ENCODE assay signal across 19 cellular contexts in genomic region chr21:42562258-42562657, GRCh38. TPM values are rescaled to one million over a fixed set of nuclear protein-coding genes. Genes with fewer than 3 reads are reported as not detected.
DNase-seq lines count a peak whose midpoint lies in the region; ATAC-seq, FAIRE-seq and TF ChIP-seq lines count a peak whose summit lies in the region.
"Had no signal": no experiment of that assay in that cellular context is flagged by ENCODE, and none has a peak within 500 bp of the region (broad histone marks: within the 10 kb centered on the region; RNA-seq: fewer than 3 reads in every experiment).

No MANE protein-coding gene starts in this region.

- H3K4me2 ChIP-seq in HepG2 (ENCODE audit: low read depth, low read length) (peak overlapping the region; percentile 77), neuronal stem cell (ENCODE audit: insufficient read depth, low read length, poor library complexity, severe bottlenecking) (no peak overlapping the region)
- H3K4me2 ChIP-seq: SK-N-SH had no signal

- TF ChIP-seq RAD21 in HepG2 (CRISPR knock-in tag; IDR thresholded peaks at IDR 0.05) = no peak

- peaks cover 74% of the 10 kb centered on the region for H3K36me3 Mint-ChIP-seq in activated T-helper 17 cell treated with anti-CD3 and anti-CD28 coated beads, Interleukin-2, amount 50 U/mL, for 72 hours (ENCODE audit: low read depth)
- no peaks in the 10 kb centered on the region for H3K36me3 Mint-ChIP-seq in nephron (ENCODE audit: low read depth)

- no peak overlapping the region for H2BK120ac ChIP-seq in neuronal stem cell (ENCODE audit: low read depth, low read length)

- peaks cover 0 to 3% of the 10 kb centered on the region in 2 experiments; a peak in 1 of 5 replicates for H3K27me3 ChIP-seq in HepG2 (ENCODE audit: control insufficient read depth in 1 of 2, insufficient read depth in 2 of 2, low read length in 2 of 2)
- no peaks in the 10 kb centered on the region for H3K27me3 ChIP-seq in right lobe of liver
- H3K27me3 ChIP-seq in neuronal stem cell (ENCODE audit: control insufficient read depth in 3 of 3, insufficient read depth in 3 of 3, low read depth in 1 of 3, low read length in 3 of 3) = peaks cover 0 to 4% (median 1%) of the 10 kb centered on the region in 3 experiments
- H3K27me3 ChIP-seq: dorsolateral prefrontal cortex, foreskin keratinocyte had no signal

- H3K27ac ChIP-seq in HepG2 (ENCODE audit: extremely low read length, insufficient read depth, low read length) (no peak overlapping the region), right lobe of liver (no peak overlapping the region), neuronal stem cell (replicated peaks; ENCODE audit: low read length) (no peak overlapping the region)
- H3K27ac ChIP-seq: dorsolateral prefrontal cortex, foreskin keratinocyte, RWPE1, thoracic aorta had no signal

- no peak overlapping the region for H3K14ac ChIP-seq in neuronal stem cell (ENCODE audit: low read length)

- POLR2A ChIA-PET in HepG2 (lab: Yijun Ruan, JAX) = interaction anchor here (0.5 kb wide), 1 partner anchor 688 kb away, joined by 3 read pairs; no protein-coding TSS in a partner anchor

- H3K27ac Mint-ChIP-seq in activated T-helper 17 cell treated with anti-CD3 and anti-CD28 coated beads, Interleukin-2, amount 50 U/mL, for 72 hours = peak overlapping the region; percentile 54
- H3K27ac Mint-ChIP-seq in nephron = peak overlapping the region; percentile 9 to 77 (median 10)
- H3K27ac Mint-ChIP-seq: activated T-helper 2 cell treated with anti-CD3 and anti-CD28 coated beads, Interferon-gamma antibody, Interleukin-2, Interleukin-4, amounts not matched to agents 10 μg/mL and 5 μg/mL and 100 μg/mL, durations not matched to agents 14 hours and 24 hours and 36 hours; stimulated activated naive B cell treated with anti-CD40 and anti-IgM and Interleukin-4, amounts not matched to agents 10 μg/mL and 1 μg/mL and 100 μg/mL, for 72 hours; T-helper 2 cell treated with Interferon-gamma antibody and Interleukin-4, amounts not matched to agents 5 μg/mL and 100 μg/mL, for 36 hours had no signal

- peak; percentile 69 for ATAC-seq in HepG2
- no peak for ATAC-seq in right lobe of liver
- ATAC-seq in activated T-helper 17 cell treated with anti-CD3 and anti-CD28 coated beads, Interleukin-2, amount 50 U/mL, for 72 hours (replicated peaks) = no peak
- ATAC-seq in GM19455 (IDR thresholded peaks at IDR 0.05; ENCODE audit: unreplicated experiment) = no peak
- ATAC-seq: foreskin keratinocyte had no signal

- H4K20me1 ChIP-seq in HepG2 (ENCODE audit: insufficient read depth, low read length) = no peaks in the 10 kb centered on the region

- H3K27me3 Mint-ChIP-seq in activated T-helper 17 cell treated with anti-CD3 and anti-CD28 coated beads, Interleukin-2, amount 50 U/mL, for 72 hours = no peaks in the 10 kb centered on the region
- peaks cover 23% of the 10 kb centered on the region for H3K27me3 Mint-ChIP-seq in nephron (ENCODE audit: low read depth)
- H3K27me3 Mint-ChIP-seq: stimulated activated naive B cell treated with anti-CD40 and anti-IgM and Interleukin-4, amounts not matched to agents 10 μg/mL and 1 μg/mL and 100 μg/mL, for 72 hours had no signal

- no peaks in the 10 kb centered on the region for H3K9me3 Mint-ChIP-seq in activated T-helper 17 cell treated with anti-CD3 and anti-CD28 coated beads, Interleukin-2, amount 50 U/mL, for 72 hours
- no peaks in the 10 kb centered on the region for H3K9me3 Mint-ChIP-seq in nephron
- H3K9me3 Mint-ChIP-seq: activated T-helper 2 cell treated with anti-CD3 and anti-CD28 coated beads, Interferon-gamma antibody, Interleukin-2, Interleukin-4, amounts not matched to agents 10 μg/mL and 5 μg/mL and 100 μg/mL, durations not matched to agents 14 hours and 24 hours and 36 hours; stimulated activated naive B cell treated with anti-CD40 and anti-IgM and Interleukin-4, amounts not matched to agents 10 μg/mL and 1 μg/mL and 100 μg/mL, for 72 hours; T-helper 2 cell treated with Interferon-gamma antibody and Interleukin-4, amounts not matched to agents 5 μg/mL and 100 μg/mL, for 36 hours had no signal

- TF ChIP-seq CTCF in HepG2 (CRISPR knock-in tag; IDR thresholded peaks at IDR 0.05) = no peak
- no peak for TF ChIP-seq CTCF in right lobe of liver (IDR thresholded peaks at IDR 0.05)
- TF ChIP-seq CTCF in nephron (IDR thresholded peaks at IDR 0.05; ENCODE audit: unreplicated experiment in 3 of 3) = no peak

- no peak overlapping the region for H3K18ac ChIP-seq in neuronal stem cell (ENCODE audit: low read length)

- in situ Hi-C loops in HepG2 (cut with HindIII; ENCODE audit: extremely low pct_ligation_motif_present, low pct_unique_long_range_greater_than_20kb) = no loop called here

- H3K4me3 Mint-ChIP-seq in activated T-helper 17 cell treated with anti-CD3 and anti-CD28 coated beads, Interleukin-2, amount 50 U/mL, for 72 hours = no peak overlapping the region
- peak overlapping the region in 1 of 3 experiments; percentile 1 for H3K4me3 Mint-ChIP-seq in nephron
- H3K4me3 Mint-ChIP-seq: stimulated activated naive B cell treated with anti-CD40 and anti-IgM and Interleukin-4, amounts not matched to agents 10 μg/mL and 1 μg/mL and 100 μg/mL, for 72 hours; T-helper 2 cell treated with Interferon-gamma antibody and Interleukin-4, amounts not matched to agents 5 μg/mL and 100 μg/mL, for 36 hours had no signal

- TF ChIP-seq POLR2A in HepG2 (IDR thresholded peaks at IDR 0.05; ENCODE audit: insufficient read depth in 1 of 2, low read depth in 2 of 2, low read length in 2 of 2) (no peak), right lobe of liver (IDR thresholded peaks at IDR 0.05) (no peak)

- FAIRE-seq in HepG2 (lab: Jason Lieb, UNC) = no peak
- FAIRE-seq: HTR-8/SVneo had no signal

- CTCF ChIA-PET in HepG2 (lab: Yijun Ruan, JAX; ENCODE audit: low intra/inter-chr PET ratio, low total read pairs) = no interaction called here

- H2BK12ac ChIP-seq in neuronal stem cell (ENCODE audit: low read length) = no peak overlapping the region

- H3K23ac ChIP-seq in neuronal stem cell (ENCODE audit: low read depth, low read length, poor library complexity) = no peak overlapping the region

- no peaks in the 10 kb centered on the region for H3K4me1 Mint-ChIP-seq in activated T-helper 17 cell treated with anti-CD3 and anti-CD28 coated beads, Interleukin-2, amount 50 U/mL, for 72 hours
- H3K4me1 Mint-ChIP-seq in nephron = peaks cover 15% of the 10 kb centered on the region

- no TSS peak for BruUV-seq in HepG2 (replicated peaks; lab: Mats Ljungman, UMichigan)

- TF ChIP-seq EP300 in HepG2 (IDR thresholded peaks at IDR 0.05; ENCODE audit: low read depth in 2 of 2, low read length in 2 of 2) (no peak), HepG2 (CRISPR knock-in tag; IDR thresholded peaks at IDR 0.05; ENCODE audit: borderline replicate concordance) (no peak)

- H3K9ac ChIP-seq in HepG2 (ENCODE audit: insufficient read depth, low read depth, low read length) = peak overlapping the region; percentile 11; the same call in 1 of the 2 replicates
- H3K9ac ChIP-seq in neuronal stem cell (ENCODE audit: low read depth, low read length, poor library complexity) = no peak overlapping the region
- H3K9ac ChIP-seq: SK-N-SH had no signal

- peak; percentile 36 for DNase-seq in HepG2 (ENCODE audit: low spot score)
- no peak for DNase-seq in right lobe of liver
- no peak for DNase-seq in neuronal stem cell (ENCODE audit: low spot score)
- DNase-seq in EL = no peak
- DNase-seq: amygdala; foreskin keratinocyte; mammary epithelial cell; NCI-H2107; SK-N-SH; stimulated activated naive B cell treated with anti-CD40 and anti-IgM and Interleukin-4, amounts not matched to agents 10 μg/mL and 1 μg/mL and 100 μg/mL, for 72 hours had no signal

- H2AK5ac ChIP-seq in neuronal stem cell (ENCODE audit: low read depth, low read length) = no peak overlapping the region

- H3K36me3 ChIP-seq in HepG2 (replicated peaks in 1 of 2; ENCODE audit: control insufficient read depth in 1 of 2, insufficient read depth in 2 of 2, low read length in 2 of 2) (no peaks in the 10 kb centered on the region), right lobe of liver (peaks cover 0 to 9% (median 2%) of the 10 kb centered on the region in 4 donors), neuronal stem cell (replicated peaks in 1 of 2; ENCODE audit: control insufficient read depth in 2 of 2, insufficient read depth in 2 of 2, low read length in 2 of 2) (peaks cover 0 to 4% of the 10 kb centered on the region in 2 donors)

- no peaks in the 10 kb centered on the region for H3K79me1 ChIP-seq in neuronal stem cell (ENCODE audit: low read depth, low read length)

- H3K79me2 ChIP-seq in HepG2 (ENCODE audit: insufficient read depth, low read length) = no peaks in the 10 kb centered on the region

- H4K8ac ChIP-seq in neuronal stem cell (ENCODE audit: low read depth, low read length) = no peak overlapping the region

- H2BK5ac ChIP-seq in neuronal stem cell (ENCODE audit: low read length) = no peak overlapping the region

- H4K91ac ChIP-seq in neuronal stem cell (ENCODE audit: low read depth, low read length, poor library complexity) = no peak overlapping the region

- H3K4me3 ChIP-seq in HepG2 (replicated peaks in 1 of 3; ENCODE audit: insufficient read depth in 1 of 3, low read depth in 2 of 3, low read length in 3 of 3) (peak overlapping the region in 2 of 3 experiments; percentile 8 to 49; a peak in 3 of 6 replicates), right lobe of liver (no peak overlapping the region), neuronal stem cell (ENCODE audit: low read length in 2 of 2) (no peak overlapping the region)
- H3K4me3 ChIP-seq: dorsolateral prefrontal cortex, thoracic aorta had no signal

- intact Hi-C loops in HepG2 (cut with micrococcal nuclease; ENCODE audit: unreplicated experiment) (no loop called here), right lobe of liver (cut with DNase I) (no loop called here)

- H3K4ac ChIP-seq in neuronal stem cell (ENCODE audit: low read length) = no peak overlapping the region

- no peaks in the 10 kb centered on the region for H3K9me3 ChIP-seq in HepG2 (ENCODE audit: low read length)
- no peaks in the 10 kb centered on the region for H3K9me3 ChIP-seq in right lobe of liver
- H3K9me3 ChIP-seq in neuronal stem cell (replicated peaks in 1 of 2; ENCODE audit: control insufficient read depth in 2 of 2, insufficient read depth in 1 of 2, low read depth in 1 of 2, low read length in 2 of 2) = no peaks in the 10 kb centered on the region
- H3K9me3 ChIP-seq: SK-N-SH, thoracic aorta had no signal

- H2BK15ac ChIP-seq in neuronal stem cell (ENCODE audit: low read length) = no peak overlapping the region

- H2AFZ ChIP-seq in HepG2 (ENCODE audit: low read length) (peak overlapping the region; percentile 83), neuronal stem cell (ENCODE audit: low read length) (no peak overlapping the region)

- H3K4me1 ChIP-seq in HepG2 (ENCODE audit: insufficient read depth, low read length) (peaks cover 45% of the 10 kb centered on the region), right lobe of liver (peaks cover 0 to 3% (median 1%) of the 10 kb centered on the region in 4 donors), neuronal stem cell (ENCODE audit: control insufficient read depth in 2 of 2, insufficient read depth in 1 of 2, low read depth in 1 of 2, low read length in 2 of 2) (no peaks in the 10 kb centered on the region)
- H3K4me1 ChIP-seq: foreskin keratinocyte had no signal

- under 1% methylated on average over 8 of the region's 8 CpGs for WGBS in HepG2 (ENCODE audit: low lambda C conversion rate)
- WGBS in right lobe of liver (ENCODE audit: insufficient coverage, low coverage, low lambda C conversion rate, missing lambda C conversion rate) = 71% methylated on average over 6 of the region's 8 CpGs
- WGBS in neuronal stem cell (ENCODE audit: extremely low coverage in 2 of 2, insufficient read length in 2 of 2, insufficient replicate concordance in 1 of 2), 2 donors = no CpG with 5 or more reads among the region's 8 CpGs

RNA-seq across cellular contexts. Expression of gene SLC37A1, which starts 48.6 kb away (rescaled TPM):
- total RNA-seq in HepG2 (2016; rRNA removed; fragmentation: Illumina TruSeq; extraction: Trizol) (0.17 and 0.40 TPM in 2 replicates), right lobe of liver (10 to 100 TPM in 1 of 6 experiments, 1 to 10 TPM in 5; 2.5 to 10.8 (median 6.2) TPM)
- total RNA-seq in HepG2 (2016; cell fraction: cytosol; rRNA removed; fragmentation: Illumina TruSeq; extraction: Trizol; ENCODE audit: low read depth) = 0.18 TPM in 1 of 2 replicates, not detected in the other
- total RNA-seq in HepG2 (2016; cell fraction: insoluble cytoplasmic fraction; rRNA removed; fragmentation: Illumina TruSeq; extraction: Trizol) = 0.10 and 0.28 TPM in 2 replicates
- 0.31 and 0.48 TPM in 2 replicates for total RNA-seq in HepG2 (2016; cell fraction: membrane; rRNA removed; fragmentation: Illumina TruSeq; extraction: Trizol)
- 0.31 and 0.34 TPM in 2 replicates for total RNA-seq in HepG2 (2016; cell fraction: nucleus; rRNA removed; fragmentation: Illumina TruSeq; extraction: Trizol)
- polyA plus RNA-seq in HepG2 (2011; rRNA removed) = 0.14 and 0.22 TPM in 2 replicates
- 0.12 and 0.14 TPM in 2 replicates for polyA plus RNA-seq in HepG2 (2011; cell fraction: cytosol; rRNA removed)
- polyA plus RNA-seq in HepG2 (2011; cell fraction: nucleus; rRNA removed) = 0.19 and 0.29 TPM in 2 replicates
- 0.13 and 0.28 TPM in 2 replicates for polyA plus RNA-seq in HepG2 (2012)
- polyA plus RNA-seq in HepG2 (2016; cell fraction: cytosol; fragmentation: Illumina TruSeq; extraction: Trizol; ENCODE audit: low read depth) = 0.18 and 0.58 TPM in 2 replicates
- 0.12 and 0.25 TPM in 2 replicates for polyA plus RNA-seq in HepG2 (2016; cell fraction: insoluble cytoplasmic fraction; fragmentation: Illumina TruSeq; extraction: Trizol; ENCODE audit: low read depth)
- polyA plus RNA-seq in HepG2 (2016; cell fraction: membrane; fragmentation: Illumina TruSeq; extraction: Trizol; ENCODE audit: low read depth) = 0.35 and 0.40 TPM in 2 replicates
- 0.37 and 0.70 TPM in 2 replicates for polyA plus RNA-seq in HepG2 (2016; cell fraction: nucleus; fragmentation: Illumina TruSeq; extraction: Trizol; ENCODE audit: insufficient read depth, low read depth)
- polyA minus RNA-seq in HepG2 (2011; rRNA and poly(A)+ RNA removed; ENCODE audit: low replicate concordance) = 0.80 and 7.9 TPM in 2 replicates
- polyA minus RNA-seq in HepG2 (2011; cell fraction: cytosol; rRNA and poly(A)+ RNA removed) = 0.49 TPM in 1 of 2 replicates, not detected in the other
- polyA minus RNA-seq in HepG2 (2011; cell fraction: nucleus; rRNA and poly(A)+ RNA removed) = 0.12 and 0.39 TPM in 2 replicates
- 10 to 100 TPM in 1 of 2 donors, 1 to 10 TPM in 1; 3.8 to 17.7 TPM for total RNA-seq in activated T-helper 17 cell treated with anti-CD3 and anti-CD28 coated beads, Interleukin-2, amount 50 U/mL, for 72 hours
- polyA plus RNA-seq in neuronal stem cell (2013, experiment 1 of 2) = 9.1 TPM
- polyA plus RNA-seq in neuronal stem cell (2013, experiment 2 of 2) = 8.5 TPM

Comparison
In these comparisons a context has a peak if more than half of its experiments do, and no peak if none do; other contexts are left out.
1. H3K4me3 ChIP-seq: peak in HepG2 (2 of 3); none in right lobe of liver (0 of 3) and neuronal stem cell (0 of 2).